Comparison of ENCODE assay signal across 23 cellular contexts in genomic region chr6:138614151-138614550, GRCh38.
DNase-seq lines count a peak whose midpoint lies in the region; ATAC-seq, FAIRE-seq and TF ChIP-seq lines count a peak whose summit lies in the region.
"Had no signal": no experiment of that assay in that cellular context is flagged by ENCODE, and none has a peak within 500 bp of the region (broad histone marks: within the 10 kb centered on the region; RNA-seq: fewer than 3 reads in every experiment).

No MANE protein-coding gene starts in this region.

- TF ChIP-seq POLR2A in body of pancreas (IDR thresholded peaks at IDR 0.05) = no peak

- no peak overlapping the region for H3K4me3 ChIP-seq in bronchial epithelial cell (ENCODE audit: low read depth, low read length)
- H3K4me3 ChIP-seq in ascending aorta = no peak overlapping the region
- no peak overlapping the region for H3K4me3 ChIP-seq in body of pancreas
- H3K4me3 ChIP-seq: BLaER1 had no signal

- DNase-seq in SK-MEL-5 (ENCODE audit: low read depth, low spot score) (peak; percentile 79), bronchial epithelial cell (ENCODE audit: low read depth) (no peak), foreskin melanocyte (peak; percentile 94), ascending aorta (ENCODE audit: low spot score in 2 of 2) (no peak), body of pancreas (no peak)
- DNase-seq in activated CD8-positive, alpha-beta memory T cell treated with anti-CD3 and anti-CD28 coated beads for 24 hours = no peak
- DNase-seq: 8988T; ACHN; BE2C; Caco-2; Calu3; CD4-positive, alpha-beta T cell; CD8-positive, alpha-beta T cell; DMS79 treated with DMSO at 0.1 percent for 48 hours; GF-D8 had no signal

- H3K36me3 ChIP-seq in bronchial epithelial cell (ENCODE audit: control insufficient read depth, insufficient read depth, low read length) = no peaks in the 10 kb centered on the region
- H3K36me3 ChIP-seq in ascending aorta = no peaks in the 10 kb centered on the region
- H3K36me3 ChIP-seq in body of pancreas (replicated peaks in 1 of 2; ENCODE audit: insufficient read depth in 1 of 2, low read depth in 2 of 2) = no peaks in the 10 kb centered on the region
- H3K36me3 ChIP-seq: BE2C, BLaER1 had no signal

- in situ Hi-C loops in SK-MEL-5 (cut with HindIII; ENCODE audit: low pct_unique_long_range_greater_than_20kb, low sequenced_read_pairs) = no loop called here

- ATAC-seq in body of pancreas (no peak), HG02885 (IDR thresholded peaks at IDR 0.05; ENCODE audit: poor library complexity, unreplicated experiment) (no peak)
- ATAC-seq: CD8-positive, alpha-beta T cell had no signal

- H3K9me3 ChIP-seq in ascending aorta = no peaks in the 10 kb centered on the region
- H3K9me3 ChIP-seq in body of pancreas = no peaks in the 10 kb centered on the region
- H3K9me3 ChIP-seq: BE2C, BLaER1, Caco-2 had no signal

- intact Hi-C loops in ascending aorta (cut with DNase I) = no loop called here
- intact Hi-C loops in body of pancreas (cut with DNase I) = no loop called here

- TF ChIP-seq CTCF in bronchial epithelial cell (IDR thresholded peaks at IDR 0.05; ENCODE audit: insufficient read depth, low read length, severe bottlenecking) (no peak), ascending aorta (IDR thresholded peaks at IDR 0.05) (no peak), body of pancreas (IDR thresholded peaks at IDR 0.05) (no peak)

- H3K4me1 ChIP-seq in ascending aorta (no peaks in the 10 kb centered on the region), body of pancreas (no peaks in the 10 kb centered on the region)
- H3K4me1 ChIP-seq: BE2C, BLaER1, Caco-2 had no signal

- FAIRE-seq in bronchial epithelial cell (lab: Jason Lieb, UNC) = peak; percentile 18
- FAIRE-seq: A204.1, D721Med, G401.6, GM12891, GM19239 had no signal

- 56 to 71% methylated on average over 2 of the region's 2 CpGs for WGBS in body of pancreas, 2 donors

- H3K27ac ChIP-seq in ascending aorta = no peak overlapping the region
- H3K27ac ChIP-seq in body of pancreas = no peak overlapping the region
- H3K27ac ChIP-seq: BLaER1, C4-2B had no signal

- H3K27me3 ChIP-seq in bronchial epithelial cell (ENCODE audit: control insufficient read depth, insufficient read depth, low read length) = no peaks in the 10 kb centered on the region
- no peaks in the 10 kb centered on the region for H3K27me3 ChIP-seq in ascending aorta
- no peaks in the 10 kb centered on the region for H3K27me3 ChIP-seq in body of pancreas
- H3K27me3 ChIP-seq: BE2C, BLaER1 had no signal

Comparison
In these comparisons a context has a peak if more than half of its experiments do, and no peak if none do; other contexts are left out.
1. DNase-seq: peak in SK-MEL-5 (single experiment) and foreskin melanocyte (single experiment); none in bronchial epithelial cell (single experiment), activated CD8-positive, alpha-beta memory T cell treated with anti-CD3 and anti-CD28 coated beads for 24 hours (single experiment), ascending aorta (0 of 2) and body of pancreas (0 of 4).